Comparison of ENCODE assay signal across 1 cellular context in genomic region chr9:129145316-129145715, GRCh38.
TF ChIP-seq lines count a peak whose summit lies in the region.

No MANE protein-coding gene starts in this region.

TF ChIP-seq in endothelial cell of umbilical vein, 7 proteins besides CTCF, POLR2A, EP300 and RAD21:
- TF ChIP-seq, protein P1, sequence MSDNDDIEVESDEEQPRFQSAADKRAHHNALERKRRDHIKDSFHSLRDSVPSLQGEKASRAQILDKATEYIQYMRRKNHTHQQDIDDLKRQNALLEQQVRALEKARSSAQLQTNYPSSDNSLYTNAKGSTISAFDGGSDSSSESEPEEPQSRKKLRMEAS (IDR thresholded peaks at IDR 0.05; ENCODE audit: insufficient read depth, insufficient read length), result no peak
- no peak for TF ChIP-seq MYC (IDR thresholded peaks at IDR 0.05; ENCODE audit: low read depth, low read length)
- no peak for TF ChIP-seq POLR2AphosphoS5 (IDR thresholded peaks at IDR 0.05; ENCODE audit: insufficient read depth, low read depth, low read length)
- TF ChIP-seq FOS (IDR thresholded peaks at IDR 0.05; ENCODE audit: borderline replicate concordance, insufficient read depth, low read length), result no peak
- TF ChIP-seq GATA2 (IDR thresholded peaks at IDR 0.05; ENCODE audit: insufficient read depth, insufficient read length, low read depth, low read length), result no peak
- no peak for TF ChIP-seq JUN (IDR thresholded peaks at IDR 0.05; ENCODE audit: borderline replicate concordance, insufficient read depth, insufficient read length, low read depth)
- TF ChIP-seq EZH2 (IDR thresholded peaks at IDR 0.05; ENCODE audit: borderline replicate concordance, low read depth, low read length, severe bottlenecking), result no peak
